In the genomic region with DNA sequence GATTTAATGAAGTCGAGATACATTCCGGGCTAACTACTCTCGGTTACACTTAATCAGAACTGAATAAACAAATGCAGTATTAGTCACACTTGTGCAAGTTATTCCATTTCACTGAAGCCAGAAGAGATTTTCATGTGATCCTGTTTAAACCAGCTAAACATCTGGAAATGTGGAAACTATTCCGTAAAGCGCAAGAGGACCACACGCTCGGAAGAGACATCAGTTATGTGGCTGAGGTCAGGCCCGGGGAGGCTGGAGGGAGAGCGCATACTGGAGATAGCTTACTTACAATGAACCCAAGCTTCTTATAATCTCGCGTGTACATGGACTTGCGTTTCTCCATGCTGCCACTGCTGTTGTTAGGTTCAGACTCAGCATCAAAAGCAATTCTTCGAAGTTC, we compare ENCODE assay signal across 12 cellular contexts.
DNase-seq lines count a peak whose midpoint lies in the region; TF ChIP-seq lines count a peak whose summit lies in the region.
"Had no signal": no experiment of that assay in that cellular context is flagged by ENCODE, and none has a peak within 500 bp of the region (broad histone marks: within the 10 kb centered on the region; RNA-seq: fewer than 3 reads in every experiment).

No MANE protein-coding gene starts in this region.

- H3K27ac Mint-ChIP-seq in endothelial cell (ENCODE audit: unreplicated experiment), result no peak overlapping the region

- H3K4me3 ChIP-seq in MM.1S (ENCODE audit: low read length) (no peak overlapping the region), mesenchymal stem cell (ENCODE audit: insufficient read depth in 1 of 2, low read depth in 1 of 2, low read length in 2 of 2) (peak overlapping the region in 1 of 2 experiments; percentile 48)
- H3K4me3 ChIP-seq: adrenal gland had no signal

- H3K4me1 ChIP-seq in MM.1S (ENCODE audit: low read length), result peaks cover 77% of the 10 kb centered on the region
- H3K4me1 ChIP-seq in mesenchymal stem cell (ENCODE audit: control insufficient read depth, insufficient read depth, low read depth, low read length), result no peaks in the 10 kb centered on the region

- H3K27me3 ChIP-seq in MM.1S (replicated peaks; ENCODE audit: insufficient read depth, low read length), result no peaks in the 10 kb centered on the region
- H3K27me3 ChIP-seq in mesenchymal stem cell (ENCODE audit: control insufficient read depth in 1 of 2, insufficient read depth in 1 of 2, low read length in 2 of 2), result peaks cover 5 to 10% of the 10 kb centered on the region in 2 experiments
- H3K27me3 ChIP-seq: adrenal gland had no signal

- H2AFZ ChIP-seq in MM.1S (ENCODE audit: low read length), result no peak overlapping the region
- H2AFZ ChIP-seq in mesenchymal stem cell (ENCODE audit: low read depth, low read length), result no peak overlapping the region

- H3K4me1 Mint-ChIP-seq in endothelial cell (ENCODE audit: unreplicated experiment), result peaks cover under 1% of the 10 kb centered on the region

- H3K4me2 ChIP-seq in MM.1S (ENCODE audit: low read depth, low read length), result no peak overlapping the region
- H3K4me2 ChIP-seq in mesenchymal stem cell (ENCODE audit: low read length, poor library complexity, severe bottlenecking), result no peak overlapping the region

- no peak overlapping the region for H2BK5ac ChIP-seq in mesenchymal stem cell (ENCODE audit: low read depth, low read length, poor library complexity, severe bottlenecking)

- no peak for DNase-seq in MM.1S
- no peak for DNase-seq in endothelial cell (ENCODE audit: low spot score)
- DNase-seq in mesenchymal stem cell, result peak; percentile 87
- no peak for DNase-seq in middle frontal gyrus (ENCODE audit: extremely low spot score, low spot score)
- no peak for DNase-seq in islet precursor cell
- no peak for DNase-seq in activated CD4-positive, alpha-beta T cell treated with anti-CD3 and anti-CD28 coated beads for 48 hours
- no peak for DNase-seq in occipital lobe (lab: John Stamatoyannopoulos, UW)
- DNase-seq: activated CD4-positive, CD25-positive, alpha-beta regulatory T cell treated with anti-CD3 and anti-CD28 coated beads, Interleukin-2, amount 50 U/mL, for 72 hours; DND-41; NCI-H2081 had no signal

- no peak overlapping the region for H4K91ac ChIP-seq in mesenchymal stem cell (ENCODE audit: low read length)

- H2AK5ac ChIP-seq in mesenchymal stem cell (ENCODE audit: low read length, severe bottlenecking), result no peak overlapping the region

- no peaks in the 10 kb centered on the region for H3K9me2 ChIP-seq in MM.1S (replicated peaks; ENCODE audit: insufficient read depth, low read length)

- TF ChIP-seq CTCF in MM.1S (IDR thresholded peaks at IDR 0.05; ENCODE audit: low read length), result no peak
- TF ChIP-seq CTCF in endothelial cell (IDR thresholded peaks at IDR 0.05; ENCODE audit: unreplicated experiment), result no peak

- H4K8ac ChIP-seq in mesenchymal stem cell (ENCODE audit: low read length), result no peak overlapping the region

- 85% methylated on average over 13 of the region's 13 CpGs for WGBS in mesenchymal stem cell

- peaks cover 48% of the 10 kb centered on the region for H3F3A ChIP-seq in MM.1S (ENCODE audit: insufficient read depth, low read length)

- H2BK15ac ChIP-seq in mesenchymal stem cell (ENCODE audit: low read depth, poor library complexity, severe bottlenecking), result no peak overlapping the region

- peak overlapping the region; percentile 18 for H3K4me3 Mint-ChIP-seq in endothelial cell (ENCODE audit: unreplicated experiment)

- H3K27me3 Mint-ChIP-seq in endothelial cell (ENCODE audit: unreplicated experiment), result peaks cover 2% of the 10 kb centered on the region

- H3K9ac ChIP-seq in MM.1S (ENCODE audit: low read length) (no peak overlapping the region), mesenchymal stem cell (ENCODE audit: low read length) (peak overlapping the region; percentile 75)

- no peaks in the 10 kb centered on the region for H4K20me1 ChIP-seq in MM.1S (ENCODE audit: insufficient read depth, low read length)

- peaks cover 66% of the 10 kb centered on the region for H3K36me3 Mint-ChIP-seq in endothelial cell (ENCODE audit: low read depth, unreplicated experiment)

- H2BK120ac ChIP-seq in mesenchymal stem cell (ENCODE audit: low read depth, low read length), result no peak overlapping the region

- H3K9me3 Mint-ChIP-seq in endothelial cell (ENCODE audit: unreplicated experiment), result no peaks in the 10 kb centered on the region

- no peaks in the 10 kb centered on the region for H3K79me1 ChIP-seq in mesenchymal stem cell (replicated peaks; ENCODE audit: low read length, poor library complexity, severe bottlenecking)

- no peak overlapping the region for H3K18ac ChIP-seq in mesenchymal stem cell (ENCODE audit: low read depth in 1 of 2, low read length in 2 of 2)

- no peak overlapping the region for H2BK12ac ChIP-seq in mesenchymal stem cell (ENCODE audit: low read length in 2 of 2)

- H3K4ac ChIP-seq in mesenchymal stem cell (ENCODE audit: low read depth in 1 of 2, low read length in 2 of 2), result no peak overlapping the region

- H3K36me3 ChIP-seq in MM.1S (replicated peaks; ENCODE audit: insufficient read depth, low read length), result no peaks in the 10 kb centered on the region; the same call in 1 of the 2 replicates
- H3K36me3 ChIP-seq in mesenchymal stem cell (ENCODE audit: control insufficient read depth in 1 of 2, insufficient read depth in 2 of 2, low read depth in 1 of 2, low read length in 2 of 2), result no peaks in the 10 kb centered on the region
- H3K36me3 ChIP-seq: adrenal gland had no signal

- peaks cover 49% of the 10 kb centered on the region for H3K79me2 ChIP-seq in MM.1S (ENCODE audit: low read length)

- H3K27ac ChIP-seq in MM.1S (ENCODE audit: low read length) (peak overlapping the region; percentile 81; the same call in 1 of the 2 replicates), mesenchymal stem cell (ENCODE audit: low read length, poor library complexity, severe bottlenecking) (no peak overlapping the region), temporal lobe (ENCODE audit: low read depth, low read length) (peak overlapping the region; percentile 84)

- H3K9me3 ChIP-seq in MM.1S (replicated peaks; ENCODE audit: insufficient read depth, low read length), result no peaks in the 10 kb centered on the region
- no peaks in the 10 kb centered on the region for H3K9me3 ChIP-seq in mesenchymal stem cell (ENCODE audit: control insufficient read depth, low read length)
- H3K9me3 ChIP-seq: adrenal gland had no signal

- no peak overlapping the region for H3K23ac ChIP-seq in mesenchymal stem cell (ENCODE audit: low read length in 2 of 2)

- H3K14ac ChIP-seq in mesenchymal stem cell (ENCODE audit: low read length in 2 of 2), result no peak overlapping the region
